ENCODE assay signal across 20 cellular contexts in the genomic region with DNA sequence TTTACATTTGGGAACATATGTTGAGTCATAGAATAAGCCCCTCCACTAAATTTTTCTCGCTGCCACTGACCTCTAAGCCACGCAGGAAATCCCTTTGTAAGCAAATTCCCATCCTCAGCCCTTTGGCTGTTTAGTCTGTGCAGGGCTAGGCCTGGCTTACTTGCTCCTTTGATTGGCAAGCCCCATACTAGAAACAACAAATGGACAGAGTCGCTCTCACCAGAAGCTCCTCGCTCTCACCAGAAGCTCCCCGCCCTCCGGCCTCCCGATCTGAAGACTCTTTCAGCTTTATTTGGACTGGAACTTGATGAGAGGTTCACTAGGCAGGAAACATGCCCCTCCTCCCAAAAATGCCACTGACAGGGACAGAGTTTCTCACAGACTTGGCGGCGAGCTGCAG.
DNase-seq lines count a peak whose midpoint lies in the region; ATAC-seq, FAIRE-seq and TF ChIP-seq lines count a peak whose summit lies in the region.
"Had no signal": no experiment of that assay in that cellular context is flagged by ENCODE, and none has a peak within 500 bp of the region (broad histone marks: within the 10 kb centered on the region; RNA-seq: fewer than 3 reads in every experiment).

No MANE protein-coding gene starts in this region.

- H3K36me3 ChIP-seq in K562 (ENCODE audit: control insufficient read depth, insufficient read depth, low read length) (no peaks in the 10 kb centered on the region), neuronal stem cell (replicated peaks in 1 of 2; ENCODE audit: control insufficient read depth in 2 of 2, insufficient read depth in 2 of 2, low read length in 2 of 2) (no peaks in the 10 kb centered on the region), kidney (ENCODE audit: control insufficient read depth in 1 of 2, insufficient read depth in 2 of 2, low read length in 2 of 2) (no peaks in the 10 kb centered on the region)
- H3K36me3 ChIP-seq: HAP-1 had no signal

- H3K27me3 ChIP-seq in K562 (ENCODE audit: control insufficient read depth in 2 of 2, insufficient read depth in 2 of 2, low read length in 2 of 2) (peaks cover 2 to 9% of the 10 kb centered on the region in 2 experiments; a peak in 3 of 5 replicates), neuronal stem cell (ENCODE audit: control insufficient read depth in 3 of 3, insufficient read depth in 3 of 3, low read depth in 1 of 3, low read length in 3 of 3) (no peaks in the 10 kb centered on the region)

- no peaks in the 10 kb centered on the region for H3K79me1 ChIP-seq in neuronal stem cell (ENCODE audit: low read depth, low read length)

- H3K18ac ChIP-seq in neuronal stem cell (ENCODE audit: low read length) = no peak overlapping the region

- peak; percentile 20 for DNase-seq in Daoy (ENCODE audit: low read depth)
- DNase-seq in K562 (ENCODE audit: extremely low read depth in 1 of 4, low spot score in 3 of 4) = no peak
- DNase-seq in left kidney (ENCODE audit: low read depth, low spot score) = peak; percentile 58
- DNase-seq in neuronal stem cell (ENCODE audit: low spot score) = no peak
- no peak for DNase-seq in kidney
- no peak for DNase-seq in GM19240 (ENCODE audit: insufficient read length, low spot score)
- DNase-seq in stimulated activated CD4-positive, alpha-beta T cell treated with anti-CD3 and anti-CD28 coated beads, Interleukin-15, amount 100 ng/mL, for 24 hours = no peak
- DNase-seq: EL, MM.1S, NCI-H1105, NCI-H1694 treated with DMSO at 0.1 percent for 48 hours, NCI-H446, NCI-H82, SHP77 had no signal

- no peak overlapping the region for H2AK5ac ChIP-seq in neuronal stem cell (ENCODE audit: low read depth, low read length)

- no peaks in the 10 kb centered on the region for H3K9me1 ChIP-seq in K562 (ENCODE audit: control insufficient read depth, insufficient read depth, low read length)

- no peak overlapping the region for H2BK120ac ChIP-seq in neuronal stem cell (ENCODE audit: low read depth, low read length)

- no peak overlapping the region for H4K91ac ChIP-seq in neuronal stem cell (ENCODE audit: low read depth, low read length, poor library complexity)

- CTCF ChIA-PET in K562 (lab: Yijun Ruan, JAX; ENCODE audit: low intra/inter-chr PET ratio) = no interaction called here

- no peak overlapping the region for H2BK15ac ChIP-seq in neuronal stem cell (ENCODE audit: low read length)

- no peak overlapping the region for H3K4ac ChIP-seq in neuronal stem cell (ENCODE audit: low read length)

- no peak overlapping the region for H3K27ac ChIP-seq in K562 (ENCODE audit: extremely low read depth, low read depth, low read length)
- no peak overlapping the region for H3K27ac ChIP-seq in neuronal stem cell (replicated peaks; ENCODE audit: low read length)
- no peak overlapping the region for H3K27ac ChIP-seq in kidney (ENCODE audit: low read depth in 2 of 2, low read length in 2 of 2)
- H3K27ac ChIP-seq: C4-2B, KMS-11 had no signal

- TF ChIP-seq POLR2A in K562 (conservative IDR thresholded peaks at IDR 0.05) = no peak

- TF ChIP-seq EP300 in K562 (IDR thresholded peaks at IDR 0.05; ENCODE audit: low read length) = no peak

- intact Hi-C loops in K562 (cut with micrococcal nuclease) (no loop called here), kidney (cut with DNase I) (no loop called here)

- WGBS in K562 (ENCODE audit: insufficient coverage, low coverage, missing lambda C conversion rate) = 1% methylated on average over 9 of the region's 9 CpGs
- WGBS in neuronal stem cell (ENCODE audit: extremely low coverage in 2 of 2, insufficient read length in 2 of 2, insufficient replicate concordance in 1 of 2), 2 donors = no CpG with 5 or more reads among the region's 9 CpGs

- TF ChIP-seq CTCF in K562 (IDR thresholded peaks at IDR 0.05 in 2 of 3, conservative IDR thresholded peaks at IDR 0.05 in 1 of 3; ENCODE audit: insufficient read depth in 2 of 3, low read depth in 1 of 3, low read length in 3 of 3) (no peak), kidney (IDR thresholded peaks at IDR 0.05; ENCODE audit: borderline replicate concordance, extremely low read depth, insufficient read depth) (no peak)

- H2AFZ ChIP-seq in K562 (ENCODE audit: low read depth, low read length) = peak overlapping the region; percentile 38; the same call in 1 of the 2 replicates
- peak overlapping the region; percentile 72 for H2AFZ ChIP-seq in neuronal stem cell (ENCODE audit: low read length)

- H3K9ac ChIP-seq in K562 (ENCODE audit: insufficient read depth in 1 of 2, low read depth in 2 of 2, low read length in 2 of 2) (no peak overlapping the region), neuronal stem cell (ENCODE audit: low read depth, low read length, poor library complexity) (no peak overlapping the region), kidney (ENCODE audit: low read length in 2 of 2) (no peak overlapping the region)
- H3K9ac ChIP-seq: KMS-11 had no signal

- H3K14ac ChIP-seq in neuronal stem cell (ENCODE audit: low read length) = no peak overlapping the region

- H3K4me3 ChIP-seq in K562 (no peak overlapping the region), neuronal stem cell (ENCODE audit: low read length in 2 of 2) (peak overlapping the region in 1 of 2 donors; percentile 33), kidney (ENCODE audit: low read length in 2 of 2) (no peak overlapping the region)
- H3K4me3 ChIP-seq: A549, HAP-1 had no signal

- H4K20me1 ChIP-seq in K562 (replicated peaks; ENCODE audit: control insufficient read depth, insufficient read depth, low read length) = no peaks in the 10 kb centered on the region

- H2BK12ac ChIP-seq in neuronal stem cell (ENCODE audit: low read length) = no peak overlapping the region

- FAIRE-seq in K562 (lab: Jason Lieb, UNC) (no peak), kidney (lab: Jason Lieb, UNC) (no peak)
- FAIRE-seq: A549 had no signal

- no peak overlapping the region for H4K8ac ChIP-seq in neuronal stem cell (ENCODE audit: low read depth, low read length)

- in situ Hi-C loops in K562 (cut with MboI) = no loop called here

- no peak for TF ChIP-seq RAD21 in K562 (CRISPR knock-in tag; conservative IDR thresholded peaks at IDR 0.05 in 1 of 2, IDR thresholded peaks at IDR 0.05 in 1 of 2)

- peak; percentile 34; the same call in 2 of the 3 replicates for ATAC-seq in K562
- no peak for ATAC-seq in GM18498 (IDR thresholded peaks at IDR 0.05; ENCODE audit: unreplicated experiment)
- ATAC-seq: A549, Panc1 had no signal

- H3K23ac ChIP-seq in neuronal stem cell (ENCODE audit: low read depth, low read length, poor library complexity) = no peak overlapping the region

- peaks cover 0 to 5% of the 10 kb centered on the region in 2 experiments; a peak in 1 of 5 replicates for H3K4me1 ChIP-seq in K562 (replicated peaks in 1 of 2; ENCODE audit: control insufficient read depth in 2 of 2, insufficient read depth in 2 of 2, low read length in 2 of 2)
- peaks cover 2 to 16% of the 10 kb centered on the region in 2 donors for H3K4me1 ChIP-seq in neuronal stem cell (ENCODE audit: control insufficient read depth in 2 of 2, insufficient read depth in 1 of 2, low read depth in 1 of 2, low read length in 2 of 2)
- no peaks in the 10 kb centered on the region for H3K4me1 ChIP-seq in kidney (ENCODE audit: control insufficient read depth in 1 of 2, insufficient read depth in 1 of 2, low read depth in 1 of 2, low read length in 2 of 2)
- H3K4me1 ChIP-seq: HAP-1 had no signal

- H3K4me2 ChIP-seq in K562 (ENCODE audit: insufficient read depth, low read length) (no peak overlapping the region; the same call in 1 of the 2 replicates), neuronal stem cell (ENCODE audit: insufficient read depth, low read length, poor library complexity, severe bottlenecking) (no peak overlapping the region)
- H3K4me2 ChIP-seq: A549, KMS-11 had no signal

- H3K9me3 ChIP-seq in K562 (replicated peaks; ENCODE audit: control insufficient read depth, insufficient read depth, low read depth, low read length) = no peaks in the 10 kb centered on the region
- H3K9me3 ChIP-seq in neuronal stem cell (replicated peaks in 1 of 2; ENCODE audit: control insufficient read depth in 2 of 2, insufficient read depth in 1 of 2, low read depth in 1 of 2, low read length in 2 of 2) = peaks cover 0 to 16% of the 10 kb centered on the region in 2 donors
- H3K9me3 ChIP-seq in kidney (ENCODE audit: control insufficient read depth in 1 of 2, low read length in 2 of 2) = peaks cover 4 to 6% of the 10 kb centered on the region in 2 donors
- H3K9me3 ChIP-seq: HAP-1 had no signal

- no TSS peak for BruUV-seq in K562 (replicated peaks; lab: Mats Ljungman, UMichigan)

- POLR2A ChIA-PET in K562 (lab: Yijun Ruan, JAX) = interaction anchor here (0.6 kb wide), 2 partner anchors 120 to 1881 kb away, joined by 3 read pairs; no protein-coding TSS in a partner anchor

- no peak overlapping the region for H2BK5ac ChIP-seq in neuronal stem cell (ENCODE audit: low read length)

- no peaks in the 10 kb centered on the region for H3K79me2 ChIP-seq in K562 (ENCODE audit: control insufficient read depth, insufficient read depth, low read length)

TF ChIP-seq in K562, 482 proteins besides CTCF, POLR2A, EP300 and RAD21:
- TF ChIP-seq PRPF4 (IDR thresholded peaks at IDR 0.05; ENCODE audit: insufficient read depth, low read depth, low read length, poor library complexity, severe bottlenecking) = no peak
- TF ChIP-seq, protein P1, sequence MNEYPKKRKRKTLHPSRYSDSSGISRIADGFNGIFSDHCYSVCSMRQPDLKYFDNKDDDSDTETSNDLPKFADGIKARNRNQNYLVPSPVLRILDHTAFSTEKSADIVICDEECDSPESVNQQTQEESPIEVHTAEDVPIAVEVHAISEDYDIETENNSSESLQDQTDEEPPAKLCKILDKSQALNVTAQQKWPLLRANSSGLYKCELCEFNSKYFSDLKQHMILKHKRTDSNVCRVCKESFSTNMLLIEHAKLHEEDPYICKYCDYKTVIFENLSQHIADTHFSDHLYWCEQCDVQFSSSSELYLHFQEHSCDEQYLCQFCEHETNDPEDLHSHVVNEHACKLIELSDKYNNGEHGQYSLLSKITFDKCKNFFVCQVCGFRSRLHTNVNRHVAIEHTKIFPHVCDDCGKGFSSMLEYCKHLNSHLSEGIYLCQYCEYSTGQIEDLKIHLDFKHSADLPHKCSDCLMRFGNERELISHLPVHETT (CRISPR knock-in tag; conservative IDR thresholded peaks at IDR 0.05 in 1 of 2, IDR thresholded peaks at IDR 0.05 in 1 of 2) = 0 out of 4 replicates have a peak, but pooled peaks of 1 of the 2 experiments have one; percentile 1
- no peak for TF ChIP-seq BHLHE40 (IDR thresholded peaks at IDR 0.05; ENCODE audit: low read length)
- TF ChIP-seq C11orf30 (IDR thresholded peaks at IDR 0.05; ENCODE audit: low read depth) = peak; percentile 26; the same call in 1 of the 2 replicates

Comparison
In these comparisons a context has a peak if more than half of its experiments do, and no peak if none do; other contexts are left out.
1. DNase-seq: peak in Daoy (single experiment) and left kidney (single experiment); none in K562 (0 of 4), neuronal stem cell (single experiment), kidney (single experiment), GM19240 (single experiment) and stimulated activated CD4-positive, alpha-beta T cell treated with anti-CD3 and anti-CD28 coated beads, Interleukin-15, amount 100 ng/mL, for 24 hours (single experiment).